ENCODE assay signal across 8 cellular contexts in genomic region chr12:65556676-65557424, GRCh38.
DNase-seq lines count a peak whose midpoint lies in the region; ATAC-seq and FAIRE-seq lines count a peak whose summit lies in the region.

No MANE protein-coding gene starts in this region.

- H3K79me2 ChIP-seq in ACC112 (ENCODE audit: control insufficient read depth, insufficient read depth, low read length, unreplicated experiment), result no peaks in the 10 kb centered on the region

- H3K36me3 ChIP-seq in ACC112 (ENCODE audit: insufficient read depth, low read length), result no peaks in the 10 kb centered on the region

- H2AFZ ChIP-seq in ACC112 (ENCODE audit: low read length, unreplicated experiment), result peak overlapping the region; percentile 67

- peak; percentile 67 for FAIRE-seq in GM18507 (lab: Jason Lieb, UNC)

- ATAC-seq in HG02970 (IDR thresholded peaks at IDR 0.05; ENCODE audit: low FRiP score, unreplicated experiment), result peak; percentile 97

- no peak overlapping the region for H3K4me3 ChIP-seq in ACC112 (ENCODE audit: low read depth, low read length)

- no peaks in the 10 kb centered on the region for H3K27me3 ChIP-seq in ACC112 (ENCODE audit: insufficient read depth, low read length)

- peak overlapping the region; percentile 47 for H3K27ac ChIP-seq in ACC112 (ENCODE audit: low read depth, low read length)

- H3K4me1 ChIP-seq in ACC112 (ENCODE audit: control insufficient read depth, insufficient read depth, low read length, unreplicated experiment), result peaks cover 40% of the 10 kb centered on the region

- DNase-seq in GM18507 (ENCODE audit: extremely low spot score, insufficient read length, low read depth) (peak; percentile 45), NCI-H2196 (lab: John Stamatoyannopoulos, UW; ENCODE audit: unreplicated experiment) (peak; percentile 65), kidney tubule cell (ENCODE audit: low spot score) (peak; percentile 89)
- DNase-seq in activated CD4-positive, CD25-positive, alpha-beta regulatory T cell treated with anti-CD3 and anti-CD28 coated beads, Interleukin-2, amount 50 U/mL, for 16 hours (ENCODE audit: low read depth, low spot score), result peak; percentile 6
- DNase-seq in central memory CD4-positive, alpha-beta T cell, result peak; percentile 14
- DNase-seq in stimulated activated CD4-positive, alpha-beta T cell treated with anti-CD3 and anti-CD28 coated beads, Interleukin-4, amount 100 ng/mL, for 1 hour, result peak; percentile 69

Comparison
In these comparisons a context has a peak if more than half of its experiments do, and no peak if none do; other contexts are left out.
1. DNase-seq: peak in every context shown above with its lines; median percentile 89 in kidney tubule cell; 69 in stimulated activated CD4-positive, alpha-beta T cell treated with anti-CD3 and anti-CD28 coated beads, Interleukin-4, amount 100 ng/mL, for 1 hour; 65 in NCI-H2196; 45 in GM18507; 14 in central memory CD4-positive, alpha-beta T cell; 6 in activated CD4-positive, CD25-positive, alpha-beta regulatory T cell treated with anti-CD3 and anti-CD28 coated beads, Interleukin-2, amount 50 U/mL, for 16 hours.